8 cellular contexts compared by ENCODE assay signal in the genomic region with DNA sequence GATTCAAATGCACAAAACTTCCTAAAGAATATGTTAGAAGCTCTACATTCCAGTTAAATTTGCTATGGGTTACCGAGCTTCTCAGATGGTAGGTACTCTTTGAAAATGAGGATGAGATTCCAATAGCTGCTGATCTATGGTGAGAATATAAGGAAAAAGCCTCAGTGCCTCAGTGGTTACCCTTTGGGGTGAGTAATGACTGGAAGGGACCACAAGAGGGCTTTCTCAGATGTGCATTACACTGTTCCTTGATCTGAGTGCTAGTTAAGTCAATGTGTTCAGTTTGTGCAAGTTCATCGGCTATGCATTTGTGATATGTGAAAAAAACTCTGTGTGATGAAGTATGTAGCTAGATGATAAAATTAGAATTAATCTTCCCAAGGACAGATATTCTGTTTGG. TPM values are rescaled to one million over a fixed set of nuclear protein-coding genes. Genes with fewer than 3 reads are reported as not detected.
DNase-seq lines count a peak whose midpoint lies in the region; ATAC-seq and TF ChIP-seq lines count a peak whose summit lies in the region.

No MANE protein-coding gene starts in this region.

- no peaks in the 10 kb centered on the region for H3K36me3 Mint-ChIP-seq in Caco-2 (ENCODE audit: insufficient read depth, unreplicated experiment)

- H3K4me3 ChIP-seq in Caco-2 (ENCODE audit: low read depth, low read length) (no peak overlapping the region), WERI-Rb-1 (ENCODE audit: low read depth, low read length) (no peak overlapping the region)

- H3K27me3 Mint-ChIP-seq in Caco-2 (ENCODE audit: insufficient read depth, unreplicated experiment), result no peaks in the 10 kb centered on the region

- peaks cover 45% of the 10 kb centered on the region for H3K4me1 ChIP-seq in Caco-2

- no peak overlapping the region for H3K4me3 Mint-ChIP-seq in Caco-2 (ENCODE audit: unreplicated experiment)

- H3K27me3 ChIP-seq in Caco-2 (replicated peaks; ENCODE audit: control insufficient read depth, insufficient read depth, low read length), result no peaks in the 10 kb centered on the region
- H3K27me3 ChIP-seq in WERI-Rb-1 (ENCODE audit: insufficient read depth, low read depth, severe bottlenecking), result no peaks in the 10 kb centered on the region

- H3K27ac Mint-ChIP-seq in Caco-2 (ENCODE audit: unreplicated experiment), result no peak overlapping the region

- CTCF ChIA-PET in Caco-2 (lab: Charles Lee), result interaction anchor here (0.6 kb wide), 1 partner anchor 499 kb away, joined by 5 read pairs; no protein-coding TSS in a partner anchor

- DNase-seq in Caco-2 (peak in 1 of 2 experiments; percentile 44), LHCN-M2 (ENCODE audit: low read depth) (peak; percentile 54), WERI-Rb-1 (no peak), left lobe of liver (ENCODE audit: low spot score) (no peak), 8988T (no peak)

- intact Hi-C loops in Caco-2 (cut with micrococcal nuclease; ENCODE audit: unreplicated experiment), result loop anchor here (1.0 to 5.0 kb wide), 2 partner anchors 115 to 206 kb away; a partner anchor contains a TSS

- TF ChIP-seq CTCF in Caco-2 (IDR thresholded peaks at IDR 0.05; ENCODE audit: insufficient read depth in 1 of 2, low read depth in 1 of 2, low read length in 1 of 2, severe bottlenecking in 1 of 2, unreplicated experiment in 1 of 2) (peak; percentile 64 to 71), WERI-Rb-1 (IDR thresholded peaks at IDR 0.05; ENCODE audit: low read depth, low read length) (peak; percentile 71)

- peaks cover 20% of the 10 kb centered on the region for H3K4me1 Mint-ChIP-seq in Caco-2 (ENCODE audit: low read depth, unreplicated experiment)

- no peaks in the 10 kb centered on the region for H3K9me3 ChIP-seq in Caco-2
- H3K9me3 ChIP-seq in WERI-Rb-1 (ENCODE audit: severe bottlenecking), result no peaks in the 10 kb centered on the region

- ATAC-seq in GM19035 (IDR thresholded peaks at IDR 0.05; ENCODE audit: unreplicated experiment) (peak; percentile 45), left lobe of liver (peak; percentile 66), GM21786 (IDR thresholded peaks at IDR 0.05; ENCODE audit: unreplicated experiment) (no peak), HG02763 (IDR thresholded peaks at IDR 0.05; ENCODE audit: unreplicated experiment) (no peak)

- no peak overlapping the region for H3K27ac ChIP-seq in WERI-Rb-1

- POLR2A ChIA-PET in Caco-2 (lab: Charles Lee), result interaction anchor here (0.7 kb wide), 1 partner anchor 240 kb away, joined by 3 read pairs; no protein-coding TSS in a partner anchor

- no TSS peak for BruUV-seq in Caco-2 (replicated peaks; lab: Mats Ljungman, UMichigan)

- no peaks in the 10 kb centered on the region for H3K9me3 Mint-ChIP-seq in Caco-2 (ENCODE audit: unreplicated experiment)

- H3K36me3 ChIP-seq in Caco-2 (ENCODE audit: control insufficient read depth, insufficient read depth, low read length) (no peaks in the 10 kb centered on the region), WERI-Rb-1 (no peaks in the 10 kb centered on the region)

RNA-seq across cellular contexts. Expression of a gene that starts 3.5 kb away (rescaled TPM):
- total RNA-seq in Caco-2 (2022) (85.7 and 96.2 TPM in 2 replicates), LHCN-M2 (2014; rRNA removed) (6.0 and 8.9 TPM in 2 replicates), left lobe of liver (1.1 TPM)
- polyA plus RNA-seq in LHCN-M2 (2012), result 1.9 TPM

Comparison
In these comparisons a context has a peak if more than half of its experiments do, and no peak if none do; other contexts are left out.
1. ATAC-seq: peak in GM19035 (single experiment) and left lobe of liver (single experiment); none in GM21786 (single experiment) and HG02763 (single experiment).